ENCODE assay signal across 1 cellular context in the genomic region with DNA sequence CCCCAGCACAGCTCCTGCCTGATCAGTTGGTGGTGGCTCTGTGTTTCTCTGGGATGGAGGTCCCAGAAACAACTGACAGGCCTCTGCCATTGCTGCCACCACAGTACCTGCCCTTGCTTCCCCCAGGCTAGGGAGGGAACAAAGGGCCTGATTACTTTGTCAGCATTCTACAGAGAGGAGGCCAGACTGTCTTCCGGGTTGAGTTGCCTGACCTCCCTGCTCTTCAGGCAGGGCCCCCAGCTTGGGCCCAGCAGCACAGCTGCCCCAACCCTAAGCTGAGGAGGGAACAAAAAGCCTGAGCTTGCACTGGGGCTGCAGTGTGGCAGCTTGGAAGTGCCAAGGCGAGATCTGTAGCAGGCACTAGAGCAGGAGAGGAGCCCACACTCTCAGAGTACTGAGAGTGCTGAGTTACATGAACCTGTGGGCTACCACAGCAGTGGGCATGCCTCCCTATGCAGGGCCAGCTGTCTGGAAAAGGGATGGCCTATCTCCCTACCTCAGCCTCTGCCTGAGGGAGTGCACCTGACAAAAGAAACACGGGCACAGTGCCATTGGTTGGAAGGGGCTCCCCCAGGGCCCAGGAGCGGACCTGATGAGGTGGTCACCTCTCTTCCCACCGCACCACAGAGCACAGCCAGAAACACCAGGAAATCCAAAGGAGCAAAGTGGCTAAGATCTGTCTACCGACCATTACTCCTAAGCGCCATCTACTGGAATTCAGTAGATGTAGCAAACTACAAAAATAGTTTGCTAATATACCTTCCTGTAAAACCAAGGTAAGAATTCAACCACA.
A peak's percentile ranks its signal among the peaks of the same experiment; 100 is the strongest.
TF ChIP-seq lines count a peak whose summit lies in the region.

No MANE protein-coding gene starts in this region.

TF ChIP-seq in HepG2, 621 proteins besides CTCF, POLR2A, EP300 and RAD21 (continued from another document):
- TF ChIP-seq, protein P1, sequence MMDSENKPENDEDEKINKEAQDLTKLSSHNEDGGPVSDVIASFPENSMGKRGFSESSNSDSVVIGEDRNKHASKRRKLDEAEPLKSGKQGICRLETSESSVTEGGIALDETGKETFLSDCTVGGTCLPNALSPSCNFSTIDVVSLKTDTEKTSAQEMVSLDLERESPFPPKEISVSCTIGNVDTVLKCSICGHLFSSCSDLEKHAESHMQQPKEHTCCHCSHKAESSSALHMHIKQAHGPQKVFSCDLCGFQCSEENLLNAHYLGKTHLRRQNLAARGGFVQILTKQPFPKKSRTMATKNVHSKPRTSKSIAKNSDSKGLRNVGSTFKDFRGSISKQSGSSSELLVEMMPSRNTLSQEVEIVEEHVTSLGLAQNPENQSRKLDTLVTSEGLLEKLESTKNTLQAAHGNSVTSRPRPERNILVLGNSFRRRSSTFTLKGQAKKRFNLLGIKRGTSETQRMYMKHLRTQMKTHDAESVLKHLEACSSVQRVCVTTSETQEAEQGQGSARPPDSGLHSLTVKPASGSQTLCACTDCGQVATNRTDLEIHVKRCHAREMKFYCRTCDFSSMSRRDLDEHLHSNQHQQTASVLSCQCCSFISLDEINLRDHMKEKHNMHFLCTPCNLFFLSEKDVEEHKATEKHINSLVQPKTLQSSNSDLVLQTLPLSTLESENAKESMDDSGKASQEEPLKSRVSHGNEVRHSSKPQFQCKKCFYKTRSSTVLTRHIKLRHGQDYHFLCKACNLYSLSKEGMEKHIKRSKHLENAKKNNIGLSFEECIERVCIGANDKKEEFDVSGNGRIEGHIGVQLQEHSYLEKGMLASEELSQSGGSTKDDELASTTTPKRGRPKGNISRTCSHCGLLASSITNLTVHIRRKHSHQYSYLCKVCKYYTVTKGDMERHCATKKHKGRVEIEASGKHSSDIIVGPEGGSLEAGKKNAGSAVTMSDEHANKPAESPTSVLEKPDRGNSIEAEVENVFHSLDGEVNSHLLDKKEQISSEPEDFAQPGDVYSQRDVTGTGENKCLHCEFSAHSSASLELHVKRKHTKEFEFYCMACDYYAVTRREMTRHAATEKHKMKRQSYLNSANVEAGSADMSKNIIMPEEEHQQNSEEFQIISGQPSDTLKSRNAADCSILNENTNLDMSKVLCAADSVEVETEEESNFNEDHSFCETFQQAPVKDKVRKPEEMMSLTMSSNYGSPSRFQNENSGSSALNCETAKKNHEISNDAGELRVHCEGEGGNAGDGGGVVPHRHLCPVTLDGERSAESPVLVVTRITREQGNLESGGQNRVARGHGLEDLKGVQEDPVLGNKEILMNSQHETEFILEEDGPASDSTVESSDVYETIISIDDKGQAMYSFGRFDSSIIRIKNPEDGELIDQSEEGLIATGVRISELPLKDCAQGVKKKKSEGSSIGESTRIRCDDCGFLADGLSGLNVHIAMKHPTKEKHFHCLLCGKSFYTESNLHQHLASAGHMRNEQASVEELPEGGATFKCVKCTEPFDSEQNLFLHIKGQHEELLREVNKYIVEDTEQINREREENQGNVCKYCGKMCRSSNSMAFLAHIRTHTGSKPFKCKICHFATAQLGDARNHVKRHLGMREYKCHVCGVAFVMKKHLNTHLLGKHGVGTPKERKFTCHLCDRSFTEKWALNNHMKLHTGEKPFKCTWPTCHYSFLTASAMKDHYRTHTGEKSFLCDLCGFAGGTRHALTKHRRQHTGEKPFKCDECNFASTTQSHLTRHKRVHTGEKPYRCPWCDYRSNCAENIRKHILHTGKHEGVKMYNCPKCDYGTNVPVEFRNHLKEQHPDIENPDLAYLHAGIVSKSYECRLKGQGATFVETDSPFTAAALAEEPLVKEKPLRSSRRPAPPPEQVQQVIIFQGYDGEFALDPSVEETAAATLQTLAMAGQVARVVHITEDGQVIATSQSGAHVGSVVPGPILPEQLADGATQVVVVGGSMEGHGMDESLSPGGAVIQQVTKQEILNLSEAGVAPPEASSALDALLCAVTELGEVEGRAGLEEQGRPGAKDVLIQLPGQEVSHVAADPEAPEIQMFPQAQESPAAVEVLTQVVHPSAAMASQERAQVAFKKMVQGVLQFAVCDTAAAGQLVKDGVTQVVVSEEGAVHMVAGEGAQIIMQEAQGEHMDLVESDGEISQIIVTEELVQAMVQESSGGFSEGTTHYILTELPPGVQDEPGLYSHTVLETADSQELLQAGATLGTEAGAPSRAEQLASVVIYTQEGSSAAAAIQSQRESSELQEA (CRISPR knock-in tag; IDR thresholded peaks at IDR 0.05; ENCODE audit: not compliant biosample characterization): no peak
- peak; percentile 56; the same call in 1 of the 2 replicates for TF ChIP-seq ELF3 (CRISPR knock-in tag; IDR thresholded peaks at IDR 0.05)
- no peak for TF ChIP-seq ZBTB38 (CRISPR knock-in tag; IDR thresholded peaks at IDR 0.05)
- TF ChIP-seq ZNF891 (CRISPR knock-in tag; IDR thresholded peaks at IDR 0.05): no peak
- peak; percentile 7 for TF ChIP-seq TEAD3 (CRISPR knock-in tag; optimal IDR thresholded peaks at IDR 0.05; ENCODE audit: borderline replicate concordance)
- TF ChIP-seq FOXC1 (CRISPR knock-in tag; IDR thresholded peaks at IDR 0.05; ENCODE audit: borderline replicate concordance): no peak
- TF ChIP-seq RARA (CRISPR knock-in tag; IDR thresholded peaks at IDR 0.05): no peak
- TF ChIP-seq, protein P2, sequence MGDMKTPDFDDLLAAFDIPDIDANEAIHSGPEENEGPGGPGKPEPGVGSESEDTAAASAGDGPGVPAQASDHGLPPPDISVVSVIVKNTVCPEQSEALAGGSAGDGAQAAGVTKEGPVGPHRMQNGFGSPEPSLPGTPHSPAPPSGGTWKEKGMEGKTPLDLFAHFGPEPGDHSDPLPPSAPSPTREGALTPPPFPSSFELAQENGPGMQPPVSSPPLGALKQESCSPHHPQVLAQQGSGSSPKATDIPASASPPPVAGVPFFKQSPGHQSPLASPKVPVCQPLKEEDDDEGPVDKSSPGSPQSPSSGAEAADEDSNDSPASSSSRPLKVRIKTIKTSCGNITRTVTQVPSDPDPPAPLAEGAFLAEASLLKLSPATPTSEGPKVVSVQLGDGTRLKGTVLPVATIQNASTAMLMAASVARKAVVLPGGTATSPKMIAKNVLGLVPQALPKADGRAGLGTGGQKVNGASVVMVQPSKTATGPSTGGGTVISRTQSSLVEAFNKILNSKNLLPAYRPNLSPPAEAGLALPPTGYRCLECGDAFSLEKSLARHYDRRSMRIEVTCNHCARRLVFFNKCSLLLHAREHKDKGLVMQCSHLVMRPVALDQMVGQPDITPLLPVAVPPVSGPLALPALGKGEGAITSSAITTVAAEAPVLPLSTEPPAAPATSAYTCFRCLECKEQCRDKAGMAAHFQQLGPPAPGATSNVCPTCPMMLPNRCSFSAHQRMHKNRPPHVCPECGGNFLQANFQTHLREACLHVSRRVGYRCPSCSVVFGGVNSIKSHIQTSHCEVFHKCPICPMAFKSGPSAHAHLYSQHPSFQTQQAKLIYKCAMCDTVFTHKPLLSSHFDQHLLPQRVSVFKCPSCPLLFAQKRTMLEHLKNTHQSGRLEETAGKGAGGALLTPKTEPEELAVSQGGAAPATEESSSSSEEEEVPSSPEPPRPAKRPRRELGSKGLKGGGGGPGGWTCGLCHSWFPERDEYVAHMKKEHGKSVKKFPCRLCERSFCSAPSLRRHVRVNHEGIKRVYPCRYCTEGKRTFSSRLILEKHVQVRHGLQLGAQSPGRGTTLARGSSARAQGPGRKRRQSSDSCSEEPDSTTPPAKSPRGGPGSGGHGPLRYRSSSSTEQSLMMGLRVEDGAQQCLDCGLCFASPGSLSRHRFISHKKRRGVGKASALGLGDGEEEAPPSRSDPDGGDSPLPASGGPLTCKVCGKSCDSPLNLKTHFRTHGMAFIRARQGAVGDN (CRISPR knock-in tag; IDR thresholded peaks at IDR 0.05): peak; percentile 75
- TF ChIP-seq, protein P3, sequence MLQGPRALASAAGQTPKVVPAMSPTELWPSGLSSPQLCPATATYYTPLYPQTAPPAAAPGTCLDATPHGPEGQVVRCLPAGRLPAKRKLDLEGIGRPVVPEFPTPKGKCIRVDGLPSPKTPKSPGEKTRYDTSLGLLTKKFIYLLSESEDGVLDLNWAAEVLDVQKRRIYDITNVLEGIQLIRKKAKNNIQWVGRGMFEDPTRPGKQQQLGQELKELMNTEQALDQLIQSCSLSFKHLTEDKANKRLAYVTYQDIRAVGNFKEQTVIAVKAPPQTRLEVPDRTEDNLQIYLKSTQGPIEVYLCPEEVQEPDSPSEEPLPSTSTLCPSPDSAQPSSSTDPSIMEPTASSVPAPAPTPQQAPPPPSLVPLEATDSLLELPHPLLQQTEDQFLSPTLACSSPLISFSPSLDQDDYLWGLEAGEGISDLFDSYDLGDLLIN (CRISPR knock-in tag; IDR thresholded peaks at IDR 0.05; ENCODE audit: borderline replicate concordance): no peak
- no peak for TF ChIP-seq ZNF337 (CRISPR knock-in tag; IDR thresholded peaks at IDR 0.05; ENCODE audit: borderline replicate concordance, low read depth)
- TF ChIP-seq MAFF (IDR thresholded peaks at IDR 0.05; ENCODE audit: low read depth, low read length): no peak
- no peak for TF ChIP-seq TOE1 (CRISPR knock-in tag; IDR thresholded peaks at IDR 0.05)
- TF ChIP-seq ZNF124 (CRISPR knock-in tag; IDR thresholded peaks at IDR 0.05): 0 out of 2 replicates have a peak, but pooled peaks have one; percentile 67
- TF ChIP-seq, protein P4, sequence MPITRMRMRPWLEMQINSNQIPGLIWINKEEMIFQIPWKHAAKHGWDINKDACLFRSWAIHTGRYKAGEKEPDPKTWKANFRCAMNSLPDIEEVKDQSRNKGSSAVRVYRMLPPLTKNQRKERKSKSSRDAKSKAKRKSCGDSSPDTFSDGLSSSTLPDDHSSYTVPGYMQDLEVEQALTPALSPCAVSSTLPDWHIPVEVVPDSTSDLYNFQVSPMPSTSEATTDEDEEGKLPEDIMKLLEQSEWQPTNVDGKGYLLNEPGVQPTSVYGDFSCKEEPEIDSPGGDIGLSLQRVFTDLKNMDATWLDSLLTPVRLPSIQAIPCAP (CRISPR knock-in tag; IDR thresholded peaks at IDR 0.05; ENCODE audit: low read depth): no peak
- TF ChIP-seq, protein P5, sequence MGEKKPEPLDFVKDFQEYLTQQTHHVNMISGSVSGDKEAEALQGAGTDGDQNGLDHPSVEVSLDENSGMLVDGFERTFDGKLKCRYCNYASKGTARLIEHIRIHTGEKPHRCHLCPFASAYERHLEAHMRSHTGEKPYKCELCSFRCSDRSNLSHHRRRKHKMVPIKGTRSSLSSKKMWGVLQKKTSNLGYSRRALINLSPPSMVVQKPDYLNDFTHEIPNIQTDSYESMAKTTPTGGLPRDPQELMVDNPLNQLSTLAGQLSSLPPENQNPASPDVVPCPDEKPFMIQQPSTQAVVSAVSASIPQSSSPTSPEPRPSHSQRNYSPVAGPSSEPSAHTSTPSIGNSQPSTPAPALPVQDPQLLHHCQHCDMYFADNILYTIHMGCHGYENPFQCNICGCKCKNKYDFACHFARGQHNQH (CRISPR knock-in tag; IDR thresholded peaks at IDR 0.05): 0 out of 2 replicates have a peak, but pooled peaks have one; percentile 17
- TF ChIP-seq PITX1 (CRISPR knock-in tag; IDR thresholded peaks at IDR 0.05): no peak
- TF ChIP-seq ZNF7 (CRISPR knock-in tag; IDR thresholded peaks at IDR 0.05): no peak
